8 cellular contexts compared by ENCODE assay signal in the genomic region with DNA sequence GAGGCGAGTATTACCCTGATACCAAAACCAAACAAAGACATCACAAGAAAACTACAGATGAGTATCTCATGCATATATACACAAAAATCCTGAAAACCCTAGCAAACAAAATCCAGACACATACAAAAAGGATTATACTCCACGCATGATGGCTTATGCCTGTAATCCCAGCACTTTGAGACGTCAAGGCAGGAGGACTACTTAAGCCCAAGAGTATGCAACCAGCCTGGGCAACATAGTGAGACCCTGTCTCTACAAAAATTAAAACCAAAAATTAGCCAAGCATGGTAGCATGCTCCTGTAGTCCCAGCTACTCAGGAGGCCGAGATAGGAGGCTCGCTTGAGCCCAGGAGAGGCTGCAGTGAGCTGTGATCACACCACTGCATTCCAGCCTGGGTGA.
"Had no signal": no experiment of that assay in that cellular context is flagged by ENCODE, and none has a peak within 500 bp of the region (broad histone marks: within the 10 kb centered on the region; RNA-seq: fewer than 3 reads in every experiment).

No MANE protein-coding gene starts in this region.

- H3K9ac ChIP-seq: KMS-11 had no signal

- ATAC-seq: K562 had no signal

- H3K27ac ChIP-seq: HL-60, KMS-11 had no signal

- H3K4me3 ChIP-seq: K562 had no signal

- H3K4me3 Mint-ChIP-seq: IgD-negative memory B cell had no signal

- H3K27me3 Mint-ChIP-seq: IgD-negative memory B cell had no signal

- DNase-seq: IMR-90, KBM-7, KG1 had no signal

- H3K4me2 ChIP-seq: KMS-11 had no signal

- FAIRE-seq: HTR-8/SVneo, K562 had no signal

- H3K9me3 Mint-ChIP-seq: IgD-negative memory B cell had no signal
